1 cellular context compared by ENCODE assay signal in the genomic region with DNA sequence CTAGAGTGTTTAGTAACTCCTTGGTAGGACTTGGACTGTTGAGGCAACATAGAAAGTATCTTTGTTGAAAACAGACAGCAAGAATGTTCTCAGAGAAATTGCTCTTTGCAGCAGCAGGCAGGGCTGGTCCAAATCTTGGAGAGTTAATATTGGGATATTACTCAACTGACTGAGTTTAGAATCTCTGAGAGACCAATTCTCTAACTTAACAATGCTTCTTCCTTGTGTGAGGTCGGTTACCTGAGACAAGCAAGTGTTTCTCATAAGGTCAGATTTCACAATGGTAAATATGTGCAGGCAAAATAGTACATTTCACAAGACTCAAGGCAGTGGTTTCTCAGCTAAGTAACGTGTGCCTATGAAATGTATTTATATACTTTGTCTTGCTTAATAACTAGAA.
TF ChIP-seq lines count a peak whose summit lies in the region.

No MANE protein-coding gene starts in this region.

TF ChIP-seq in IMR-90, 13 proteins besides CTCF, POLR2A, EP300 and RAD21 (continued from another document):
- TF ChIP-seq CEBPB (IDR thresholded peaks at IDR 0.05; ENCODE audit: low read depth, low read length), result 0 out of 2 replicates have a peak, but pooled peaks have one; percentile 44
